In genomic region chr13:84265365-84265764, GRCh38 we compare ENCODE assay signal across 12 cellular contexts.
DNase-seq lines count a peak whose midpoint lies in the region; TF ChIP-seq lines count a peak whose summit lies in the region.
"Had no signal": no experiment of that assay in that cellular context is flagged by ENCODE, and none has a peak within 500 bp of the region (broad histone marks: within the 10 kb centered on the region; RNA-seq: fewer than 3 reads in every experiment).

No MANE protein-coding gene starts in this region.

- H3K4me1 Mint-ChIP-seq in HFFc6 (ENCODE audit: low read depth) (peaks cover 72% of the 10 kb centered on the region), mesothelial cell of epicardium (peaks cover 31% of the 10 kb centered on the region)
- H3K4me1 Mint-ChIP-seq: CD4-positive, alpha-beta memory T cell had no signal

- DNase-seq in HFFc6 (no peak), NCI-H2171 (lab: John Stamatoyannopoulos, UW) (peak; percentile 22), mesothelial cell of epicardium (ENCODE audit: low spot score in 2 of 2, unreplicated experiment in 2 of 2) (no peak), occipital lobe (lab: John Stamatoyannopoulos, UW) (no peak), NCI-H1694 (lab: John Stamatoyannopoulos, UW) (no peak), HUDEP-2 (lab: John Stamatoyannopoulos, UW; ENCODE audit: unreplicated experiment in 76 of 76) (no peak), GM19240 (ENCODE audit: insufficient read length, low spot score) (no peak)
- DNase-seq: BE2C; CD4-positive, alpha-beta memory T cell; DMS79 treated with DMSO at 0.1 percent for 48 hours; EL; IMR-90 had no signal

- no peak for TF ChIP-seq CTCF in HFFc6 (IDR thresholded peaks at IDR 0.05)
- no peak for TF ChIP-seq CTCF in mesothelial cell of epicardium (IDR thresholded peaks at IDR 0.05; ENCODE audit: unreplicated experiment)

- H3K9me3 Mint-ChIP-seq in HFFc6 (no peaks in the 10 kb centered on the region), mesothelial cell of epicardium (peaks cover 4% of the 10 kb centered on the region)
- H3K9me3 Mint-ChIP-seq: CD4-positive, alpha-beta memory T cell had no signal

- H3K36me3 Mint-ChIP-seq in HFFc6 (ENCODE audit: low read depth), result no peaks in the 10 kb centered on the region
- no peaks in the 10 kb centered on the region for H3K36me3 Mint-ChIP-seq in mesothelial cell of epicardium
- H3K36me3 Mint-ChIP-seq: CD4-positive, alpha-beta memory T cell had no signal

- H3K27ac Mint-ChIP-seq in HFFc6 (peak overlapping the region; percentile 17; the same call in 1 of the 2 replicates), mesothelial cell of epicardium (peak overlapping the region; percentile 9)
- H3K27ac Mint-ChIP-seq: CD4-positive, alpha-beta memory T cell had no signal

- H3K27me3 Mint-ChIP-seq in HFFc6 (ENCODE audit: insufficient read depth), result no peaks in the 10 kb centered on the region
- H3K27me3 Mint-ChIP-seq in mesothelial cell of epicardium (ENCODE audit: low read depth), result no peaks in the 10 kb centered on the region
- H3K27me3 Mint-ChIP-seq: CD4-positive, alpha-beta memory T cell had no signal

- H3K4me3 Mint-ChIP-seq in HFFc6, result no peak overlapping the region; the same call in 1 of the 2 replicates
- no peak overlapping the region for H3K4me3 Mint-ChIP-seq in mesothelial cell of epicardium
- H3K4me3 Mint-ChIP-seq: CD4-positive, alpha-beta memory T cell had no signal
